Comparison of ENCODE assay signal across 1 cellular context in the genomic region with DNA sequence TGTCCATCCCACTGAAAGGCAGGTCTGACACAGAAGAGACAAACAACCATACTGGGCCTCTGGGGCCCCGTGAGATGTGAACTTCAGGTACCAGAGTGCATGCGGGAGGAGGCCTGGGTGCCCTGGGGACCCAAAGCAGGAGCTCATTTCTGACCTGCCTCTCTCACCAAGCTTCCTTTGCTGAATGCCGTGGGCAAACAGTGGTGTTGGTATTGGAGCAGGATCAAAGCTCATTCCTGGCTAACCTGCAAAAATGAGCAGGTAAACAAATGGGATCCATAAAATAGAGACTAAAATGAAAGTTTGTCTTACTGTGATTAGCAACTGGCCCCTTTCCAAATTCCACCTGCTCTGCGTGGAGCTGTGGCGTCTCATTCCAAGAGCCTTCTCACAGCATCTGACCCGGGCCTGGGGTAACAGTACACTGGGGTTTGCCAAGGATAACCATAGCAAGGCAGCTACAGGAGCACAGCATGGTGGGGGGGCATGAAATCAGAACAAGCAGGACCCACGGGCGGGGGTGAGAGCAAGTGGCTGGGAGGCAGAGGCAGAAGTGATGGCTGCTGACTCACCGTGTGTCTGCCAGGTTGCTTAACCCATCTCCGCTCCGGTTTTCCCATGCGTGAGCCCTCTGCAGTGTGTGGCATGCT.
TF ChIP-seq lines count a peak whose summit lies in the region.

No MANE protein-coding gene starts in this region.

TF ChIP-seq in HepG2, 621 proteins besides CTCF, POLR2A, EP300 and RAD21 (continued from another document and continues in another):
- TF ChIP-seq, protein P1, sequence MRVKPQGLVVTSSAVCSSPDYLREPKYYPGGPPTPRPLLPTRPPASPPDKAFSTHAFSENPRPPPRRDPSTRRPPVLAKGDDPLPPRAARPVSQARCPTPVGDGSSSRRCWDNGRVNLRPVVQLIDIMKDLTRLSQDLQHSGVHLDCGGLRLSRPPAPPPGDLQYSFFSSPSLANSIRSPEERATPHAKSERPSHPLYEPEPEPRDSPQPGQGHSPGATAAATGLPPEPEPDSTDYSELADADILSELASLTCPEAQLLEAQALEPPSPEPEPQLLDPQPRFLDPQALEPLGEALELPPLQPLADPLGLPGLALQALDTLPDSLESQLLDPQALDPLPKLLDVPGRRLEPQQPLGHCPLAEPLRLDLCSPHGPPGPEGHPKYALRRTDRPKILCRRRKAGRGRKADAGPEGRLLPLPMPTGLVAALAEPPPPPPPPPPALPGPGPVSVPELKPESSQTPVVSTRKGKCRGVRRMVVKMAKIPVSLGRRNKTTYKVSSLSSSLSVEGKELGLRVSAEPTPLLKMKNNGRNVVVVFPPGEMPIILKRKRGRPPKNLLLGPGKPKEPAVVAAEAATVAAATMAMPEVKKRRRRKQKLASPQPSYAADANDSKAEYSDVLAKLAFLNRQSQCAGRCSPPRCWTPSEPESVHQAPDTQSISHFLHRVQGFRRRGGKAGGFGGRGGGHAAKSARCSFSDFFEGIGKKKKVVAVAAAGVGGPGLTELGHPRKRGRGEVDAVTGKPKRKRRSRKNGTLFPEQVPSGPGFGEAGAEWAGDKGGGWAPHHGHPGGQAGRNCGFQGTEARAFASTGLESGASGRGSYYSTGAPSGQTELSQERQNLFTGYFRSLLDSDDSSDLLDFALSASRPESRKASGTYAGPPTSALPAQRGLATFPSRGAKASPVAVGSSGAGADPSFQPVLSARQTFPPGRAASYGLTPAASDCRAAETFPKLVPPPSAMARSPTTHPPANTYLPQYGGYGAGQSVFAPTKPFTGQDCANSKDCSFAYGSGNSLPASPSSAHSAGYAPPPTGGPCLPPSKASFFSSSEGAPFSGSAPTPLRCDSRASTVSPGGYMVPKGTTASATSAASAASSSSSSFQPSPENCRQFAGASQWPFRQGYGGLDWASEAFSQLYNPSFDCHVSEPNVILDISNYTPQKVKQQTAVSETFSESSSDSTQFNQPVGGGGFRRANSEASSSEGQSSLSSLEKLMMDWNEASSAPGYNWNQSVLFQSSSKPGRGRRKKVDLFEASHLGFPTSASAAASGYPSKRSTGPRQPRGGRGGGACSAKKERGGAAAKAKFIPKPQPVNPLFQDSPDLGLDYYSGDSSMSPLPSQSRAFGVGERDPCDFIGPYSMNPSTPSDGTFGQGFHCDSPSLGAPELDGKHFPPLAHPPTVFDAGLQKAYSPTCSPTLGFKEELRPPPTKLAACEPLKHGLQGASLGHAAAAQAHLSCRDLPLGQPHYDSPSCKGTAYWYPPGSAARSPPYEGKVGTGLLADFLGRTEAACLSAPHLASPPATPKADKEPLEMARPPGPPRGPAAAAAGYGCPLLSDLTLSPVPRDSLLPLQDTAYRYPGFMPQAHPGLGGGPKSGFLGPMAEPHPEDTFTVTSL (CRISPR knock-in tag; IDR thresholded peaks at IDR 0.05; ENCODE audit: borderline replicate concordance), result peak; percentile 65; the same call in 1 of the 2 replicates
- TF ChIP-seq ZNF337 (CRISPR knock-in tag; IDR thresholded peaks at IDR 0.05; ENCODE audit: borderline replicate concordance, low read depth) (no peak), ZNF687 (CRISPR knock-in tag; IDR thresholded peaks at IDR 0.05) (no peak), ZNF737 (CRISPR knock-in tag; IDR thresholded peaks at IDR 0.05; ENCODE audit: borderline replicate concordance) (no peak), KAT8 (CRISPR knock-in tag; IDR thresholded peaks at IDR 0.05) (peak; percentile 40; the same call in 1 of the 2 replicates), NR2F6 (IDR thresholded peaks at IDR 0.05) (peak; percentile 44; the same call in 1 of the 2 replicates), NR2F6 (CRISPR knock-in tag; IDR thresholded peaks at IDR 0.05) (peak; percentile 65; the same call in 1 of the 2 replicates), JDP2 (CRISPR knock-in tag; IDR thresholded peaks at IDR 0.05; ENCODE audit: borderline replicate concordance) (no peak), SAP130 (CRISPR knock-in tag; IDR thresholded peaks at IDR 0.05; ENCODE audit: low read depth) (peak; percentile 44), ZFX (CRISPR knock-in tag; IDR thresholded peaks at IDR 0.05; ENCODE audit: low read depth) (peak; percentile 33), FOXC1 (CRISPR knock-in tag; IDR thresholded peaks at IDR 0.05; ENCODE audit: borderline replicate concordance) (0 out of 2 replicates have a peak, but pooled peaks have one; percentile 31), FOXA1 (IDR thresholded peaks at IDR 0.05) (peak; percentile 38; the same call in 1 of the 2 replicates), FOXA1 (CRISPR knock-in tag; IDR thresholded peaks at IDR 0.05) (peak; percentile 87), NCOA2 (CRISPR knock-in tag; IDR thresholded peaks at IDR 0.05) (peak; percentile 71), ZNF12 (CRISPR knock-in tag; IDR thresholded peaks at IDR 0.05) (no peak), HDAC1 (CRISPR knock-in tag; IDR thresholded peaks at IDR 0.05) (peak; percentile 89), NFIC (IDR thresholded peaks at IDR 0.05; ENCODE audit: low read length) (peak; percentile 91), MEF2D (CRISPR knock-in tag; IDR thresholded peaks at IDR 0.05) (0 out of 2 replicates have a peak, but pooled peaks have one; percentile 48), ZNF710 (CRISPR knock-in tag; IDR thresholded peaks at IDR 0.05; ENCODE audit: borderline replicate concordance) (no peak), ZNF788 (CRISPR knock-in tag; IDR thresholded peaks at IDR 0.05; ENCODE audit: borderline replicate concordance) (peak; percentile 50; the same call in 1 of the 2 replicates), ZNF256 (CRISPR knock-in tag; conservative IDR thresholded peaks at IDR 0.05) (no peak), MXD1 (CRISPR knock-in tag; IDR thresholded peaks at IDR 0.05) (no peak), HHEX (CRISPR knock-in tag; IDR thresholded peaks at IDR 0.05) (peak; percentile 64; the same call in 1 of the 2 replicates), RARA (CRISPR knock-in tag; IDR thresholded peaks at IDR 0.05) (peak; percentile 70), SALL2 (CRISPR knock-in tag; IDR thresholded peaks at IDR 0.05) (0 out of 2 replicates have a peak, but pooled peaks have one; percentile 60), ELK4 (CRISPR knock-in tag; IDR thresholded peaks at IDR 0.05; ENCODE audit: borderline replicate concordance) (no peak), SIX4 (CRISPR knock-in tag; IDR thresholded peaks at IDR 0.05) (peak; percentile 14; the same call in 1 of the 2 replicates), ZFP36L1 (CRISPR knock-in tag; IDR thresholded peaks at IDR 0.05) (no peak), HMG20B (CRISPR knock-in tag; conservative IDR thresholded peaks at IDR 0.05) (peak; percentile 99), ATF3 (CRISPR knock-in tag; IDR thresholded peaks at IDR 0.05) (no peak), ZNF792 (CRISPR knock-in tag; IDR thresholded peaks at IDR 0.05) (no peak), PAXIP1 (CRISPR knock-in tag; conservative IDR thresholded peaks at IDR 0.05) (peak; percentile 84)
- TF ChIP-seq, protein P2, sequence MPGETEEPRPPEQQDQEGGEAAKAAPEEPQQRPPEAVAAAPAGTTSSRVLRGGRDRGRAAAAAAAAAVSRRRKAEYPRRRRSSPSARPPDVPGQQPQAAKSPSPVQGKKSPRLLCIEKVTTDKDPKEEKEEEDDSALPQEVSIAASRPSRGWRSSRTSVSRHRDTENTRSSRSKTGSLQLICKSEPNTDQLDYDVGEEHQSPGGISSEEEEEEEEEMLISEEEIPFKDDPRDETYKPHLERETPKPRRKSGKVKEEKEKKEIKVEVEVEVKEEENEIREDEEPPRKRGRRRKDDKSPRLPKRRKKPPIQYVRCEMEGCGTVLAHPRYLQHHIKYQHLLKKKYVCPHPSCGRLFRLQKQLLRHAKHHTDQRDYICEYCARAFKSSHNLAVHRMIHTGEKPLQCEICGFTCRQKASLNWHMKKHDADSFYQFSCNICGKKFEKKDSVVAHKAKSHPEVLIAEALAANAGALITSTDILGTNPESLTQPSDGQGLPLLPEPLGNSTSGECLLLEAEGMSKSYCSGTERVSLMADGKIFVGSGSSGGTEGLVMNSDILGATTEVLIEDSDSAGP (CRISPR knock-in tag; IDR thresholded peaks at IDR 0.05; ENCODE audit: borderline replicate concordance), result peak; percentile 20; the same call in 1 of the 2 replicates
- TF ChIP-seq, protein P3, sequence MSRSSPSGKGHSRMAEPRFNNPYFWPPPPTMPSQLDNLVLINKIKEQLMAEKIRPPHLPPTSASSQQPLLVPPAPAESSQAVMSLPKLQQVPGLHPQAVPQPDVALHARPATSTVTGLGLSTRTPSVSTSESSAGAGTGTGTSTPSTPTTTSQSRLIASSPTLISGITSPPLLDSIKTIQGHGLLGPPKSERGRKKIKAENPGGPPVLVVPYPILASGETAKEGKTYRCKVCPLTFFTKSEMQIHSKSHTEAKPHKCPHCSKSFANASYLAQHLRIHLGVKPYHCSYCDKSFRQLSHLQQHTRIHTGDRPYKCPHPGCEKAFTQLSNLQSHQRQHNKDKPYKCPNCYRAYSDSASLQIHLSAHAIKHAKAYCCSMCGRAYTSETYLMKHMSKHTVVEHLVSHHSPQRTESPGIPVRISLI (CRISPR knock-in tag; IDR thresholded peaks at IDR 0.05; ENCODE audit: borderline replicate concordance), result no peak
